17 cellular contexts compared by ENCODE assay signal in the genomic region with DNA sequence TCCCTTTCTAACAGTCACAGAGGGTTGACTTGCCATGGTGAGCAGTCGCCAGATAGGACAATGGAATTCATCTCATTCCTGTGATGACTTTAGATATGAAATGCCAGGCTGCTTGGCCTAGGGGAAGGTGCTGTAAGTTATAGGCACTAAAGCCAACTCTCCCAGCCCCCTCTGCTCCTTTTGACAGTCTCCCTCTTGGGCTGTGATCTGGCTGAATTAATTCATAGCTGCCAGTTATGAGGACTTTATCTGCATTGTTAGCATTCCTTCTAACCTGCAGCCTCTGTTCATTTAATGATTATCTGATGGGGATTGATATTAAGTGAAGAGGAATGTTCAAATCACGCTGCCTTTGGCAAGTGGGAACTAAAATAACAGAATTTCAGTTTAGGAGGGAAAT.
DNase-seq lines count a peak whose midpoint lies in the region; ATAC-seq, FAIRE-seq and TF ChIP-seq lines count a peak whose summit lies in the region.
"Had no signal": no experiment of that assay in that cellular context is flagged by ENCODE, and none has a peak within 500 bp of the region (broad histone marks: within the 10 kb centered on the region; RNA-seq: fewer than 3 reads in every experiment).

No MANE protein-coding gene starts in this region.

- ATAC-seq in left ventricle myocardium superior (peak; percentile 35), GM21619 (IDR thresholded peaks at IDR 0.05; ENCODE audit: unreplicated experiment) (no peak), HG03196 (IDR thresholded peaks at IDR 0.05; ENCODE audit: unreplicated experiment) (no peak)
- ATAC-seq: esophagus mucosa had no signal

- H3K36me3 ChIP-seq in adipocyte (ENCODE audit: control insufficient read depth, insufficient read depth, low read length, severe bottlenecking) = no peaks in the 10 kb centered on the region
- H3K36me3 ChIP-seq in skeletal muscle satellite cell (ENCODE audit: insufficient read depth, low read length) = no peaks in the 10 kb centered on the region
- H3K36me3 ChIP-seq in H7 (replicated peaks; ENCODE audit: control insufficient read depth, insufficient read depth, low read length) = no peaks in the 10 kb centered on the region
- H3K36me3 ChIP-seq: suprapubic skin had no signal

- intact Hi-C loops in left ventricle myocardium superior (cut with micrococcal nuclease) = no loop called here

- H3K27me3 ChIP-seq in adipocyte (replicated peaks; ENCODE audit: control insufficient read depth, insufficient read depth, low read length) = no peaks in the 10 kb centered on the region
- no peaks in the 10 kb centered on the region for H3K27me3 ChIP-seq in skeletal muscle satellite cell (ENCODE audit: control insufficient read depth, insufficient read depth, low read length)
- H3K27me3 ChIP-seq in H7 (ENCODE audit: control insufficient read depth, insufficient read depth, low read length) = no peaks in the 10 kb centered on the region; the same call in 1 of the 2 replicates
- H3K27me3 ChIP-seq: suprapubic skin had no signal

- FAIRE-seq in H54 (lab: Jason Lieb, UNC) = peak; percentile 11
- FAIRE-seq: D721Med, G401.6, GM12891, small intestine had no signal

- H3K4me1 ChIP-seq in adipocyte (ENCODE audit: control insufficient read depth, insufficient read depth, low read length) (peaks cover 37% of the 10 kb centered on the region), skeletal muscle satellite cell (ENCODE audit: control insufficient read depth, insufficient read depth, low read length) (peaks cover 42% of the 10 kb centered on the region)

- H3K4me3 ChIP-seq in adipocyte (ENCODE audit: low read length) (no peak overlapping the region), skeletal muscle satellite cell (ENCODE audit: low read length) (no peak overlapping the region), H7 (ENCODE audit: insufficient read depth, low read depth, low read length) (no peak overlapping the region)
- H3K4me3 ChIP-seq: suprapubic skin had no signal

- TF ChIP-seq POLR2A in H54 (IDR thresholded peaks at IDR 0.05; ENCODE audit: low read depth, low read length) = no peak

- no peaks in the 10 kb centered on the region for H3K9me3 ChIP-seq in adipocyte (ENCODE audit: control insufficient read depth, low read length)
- no peaks in the 10 kb centered on the region for H3K9me3 ChIP-seq in skeletal muscle satellite cell (replicated peaks; ENCODE audit: low read length)
- H3K9me3 ChIP-seq: suprapubic skin had no signal

- no peak overlapping the region for H3K4me2 ChIP-seq in skeletal muscle satellite cell (ENCODE audit: low read length)

- DNase-seq in H54 (ENCODE audit: insufficient read length, low spot score) (no peak), adipocyte (ENCODE audit: low read depth) (no peak), left ventricle myocardium superior (no peak), H7 (no peak)
- DNase-seq: activated CD4-positive, alpha-beta T cell treated with anti-CD3 and anti-CD28 coated beads for 4 hours; NCI-H1048; NCI-H2107; nucleus accumbens had no signal

- H3K9ac ChIP-seq in adipocyte (ENCODE audit: low read length) = peak overlapping the region; percentile 60
- H3K9ac ChIP-seq in skeletal muscle satellite cell (ENCODE audit: low read depth, low read length) = peak overlapping the region; percentile 4
